24 cellular contexts compared by ENCODE assay signal in genomic region chr3:65516998-65517397, GRCh38.
DNase-seq lines count a peak whose midpoint lies in the region; ATAC-seq and TF ChIP-seq lines count a peak whose summit lies in the region.
"Had no signal": no experiment of that assay in that cellular context is flagged by ENCODE, and none has a peak within 500 bp of the region (broad histone marks: within the 10 kb centered on the region; RNA-seq: fewer than 3 reads in every experiment).

No MANE protein-coding gene starts in this region.

- CTCF ChIA-PET in WTC11 (lab: Charles Lee), result interaction anchor here (0.6 kb wide), 1 partner anchor 43 kb away, joined by 5 read pairs; no protein-coding TSS in a partner anchor

- no peak overlapping the region for H2AFZ ChIP-seq in osteoblast (ENCODE audit: low read length)

- H3K4me1 ChIP-seq in BLaER1 treated with 17β-estradiol and CSF1 and Interleukin-3, amounts not matched to agents 10 nM and 100 nM, result peaks cover 0 to 52% (median 48%) of the 10 kb centered on the region in 10 experiments; a peak in 16 of 20 replicates
- H3K4me1 ChIP-seq in osteoblast (ENCODE audit: insufficient read depth, low read length), result no peaks in the 10 kb centered on the region

- peaks cover 8% of the 10 kb centered on the region for H3K9me3 Mint-ChIP-seq in WTC11

- H3K4me3 ChIP-seq in BLaER1 treated with 17β-estradiol and CSF1 and Interleukin-3, amounts not matched to agents 10 nM and 100 nM, result no peak overlapping the region; a peak in 1 of 20 replicates
- H3K4me3 ChIP-seq in osteoblast (ENCODE audit: insufficient read depth, low read length), result no peak overlapping the region
- H3K4me3 ChIP-seq: GM12878 had no signal

- peak overlapping the region in 3 of 11 experiments; percentile 28 to 53 (median 45); a peak in 2 of 22 replicates for H3K27ac ChIP-seq in BLaER1 treated with 17β-estradiol and CSF1 and Interleukin-3, amounts not matched to agents 10 nM and 100 nM
- H3K27ac ChIP-seq in osteoblast (ENCODE audit: low read depth, low read length), result no peak overlapping the region

- H3K27me3 Mint-ChIP-seq in WTC11 (ENCODE audit: low read depth), result no peaks in the 10 kb centered on the region
- H3K27me3 Mint-ChIP-seq: CD4-positive, alpha-beta memory T cell; CD4-positive, CD25-positive, alpha-beta regulatory T cell; CD8-positive, alpha-beta memory T cell had no signal

- H4K20me1 ChIP-seq in BLaER1 treated with 17β-estradiol and CSF1 and Interleukin-3, amounts not matched to agents 10 nM and 100 nM, result no peaks in the 10 kb centered on the region
- H4K20me1 ChIP-seq in osteoblast (ENCODE audit: insufficient read depth, low read length), result peaks cover 33% of the 10 kb centered on the region

- H3K27me3 ChIP-seq in BLaER1 treated with 17β-estradiol and CSF1 and Interleukin-3, amounts not matched to agents 10 nM and 100 nM, result no peaks in the 10 kb centered on the region
- H3K27me3 ChIP-seq in osteoblast (ENCODE audit: insufficient read depth, low read length), result no peaks in the 10 kb centered on the region
- H3K27me3 ChIP-seq: BE2C had no signal

- H3K4me2 ChIP-seq in BLaER1 treated with 17β-estradiol and CSF1 and Interleukin-3, amounts not matched to agents 10 nM and 100 nM, result peak overlapping the region in 6 of 11 experiments; percentile 63 to 78 (median 70); a peak in 11 of 22 replicates
- H3K4me2 ChIP-seq in osteoblast (ENCODE audit: insufficient read depth, low read length), result no peak overlapping the region

- POLR2A ChIA-PET in WTC11 (lab: Charles Lee), result no interaction called here

- no peak for TF ChIP-seq CTCF in WTC11 (IDR thresholded peaks at IDR 0.05)
- TF ChIP-seq CTCF in osteoblast (IDR thresholded peaks at IDR 0.05; ENCODE audit: extremely low read depth, low read depth, low read length), result no peak

- H3K9ac ChIP-seq in BLaER1 treated with 17β-estradiol and CSF1 and Interleukin-3, amounts not matched to agents 10 nM and 100 nM, result 0 out of 22 replicates have a peak overlapping the region, but pooled peaks of 2 of the 11 experiments have one; percentile 2 to 57

- H3K36me3 ChIP-seq in BLaER1 treated with 17β-estradiol and CSF1 and Interleukin-3, amounts not matched to agents 10 nM and 100 nM, result peaks cover 0 to 11% (median 0%) of the 10 kb centered on the region in 11 experiments; a peak in 3 of 22 replicates
- H3K36me3 ChIP-seq in osteoblast (ENCODE audit: insufficient read depth, low read length), result no peaks in the 10 kb centered on the region
- H3K36me3 ChIP-seq: BE2C had no signal

- ATAC-seq in WTC11 (no peak), GM19463 (IDR thresholded peaks at IDR 0.05; ENCODE audit: unreplicated experiment) (no peak)
- ATAC-seq: GM12878 had no signal

- peaks cover 14% of the 10 kb centered on the region for H3K36me3 Mint-ChIP-seq in WTC11
- H3K36me3 Mint-ChIP-seq: CD14-positive monocyte; CD4-positive, alpha-beta memory T cell; CD4-positive, CD25-positive, alpha-beta regulatory T cell; CD8-positive, alpha-beta memory T cell had no signal

- peaks cover 28% of the 10 kb centered on the region for H3K4me1 Mint-ChIP-seq in WTC11
- H3K4me1 Mint-ChIP-seq: CD14-positive monocyte; CD4-positive, CD25-positive, alpha-beta regulatory T cell; CD8-positive, alpha-beta memory T cell had no signal

- no peak overlapping the region for H3K27ac Mint-ChIP-seq in WTC11
- H3K27ac Mint-ChIP-seq: CD14-positive monocyte; CD4-positive, alpha-beta memory T cell; CD4-positive, CD25-positive, alpha-beta regulatory T cell; CD8-positive, alpha-beta memory T cell had no signal

- peaks cover 12% of the 10 kb centered on the region for H3K79me2 ChIP-seq in osteoblast (ENCODE audit: insufficient read depth, low read length)

- no peak overlapping the region for H3K4me3 Mint-ChIP-seq in WTC11
- H3K4me3 Mint-ChIP-seq: CD14-positive monocyte; CD4-positive, alpha-beta memory T cell; CD4-positive, CD25-positive, alpha-beta regulatory T cell; CD8-positive, alpha-beta memory T cell had no signal

- H3K9me3 ChIP-seq in BLaER1 treated with 17β-estradiol and CSF1 and Interleukin-3, amounts not matched to agents 10 nM and 100 nM (replicated peaks in 1 of 11), result peaks cover 0 to 22% (median 17%) of the 10 kb centered on the region in 11 experiments; a peak in 20 of 22 replicates
- no peaks in the 10 kb centered on the region for H3K9me3 ChIP-seq in osteoblast (ENCODE audit: low read depth, low read length)
- H3K9me3 ChIP-seq: BE2C had no signal

- DNase-seq in WTC11 (ENCODE audit: low spot score) (no peak), osteoblast (ENCODE audit: insufficient read length, low spot score, missing footprints) (peak; percentile 53), activated gamma-delta T cell treated with Interleukin-2 at 50 U/mL for 16 hours (no peak), SIG-M5 treated with dmso at 0.1 percent for 504 hours (lab: John Stamatoyannopoulos, UW; ENCODE audit: unreplicated experiment) (no peak), NCI-H510A (lab: John Stamatoyannopoulos, UW) (no peak)
- DNase-seq: 8988T; ACHN; BE2C; C1 segment of cervical spinal cord; CD4-positive, alpha-beta memory T cell; CD4-positive, CD25-positive, alpha-beta regulatory T cell; CD8-positive, alpha-beta memory T cell; COR-L47; DMS 273 treated with DMSO at 0.1 percent for 48 hours; DMS153; DMS53; DMS79; DND-41; EL; GDM1 had no signal

TF ChIP-seq in WTC11, 78 proteins besides CTCF, POLR2A, EP300 and RAD21:
- TF ChIP-seq AFF4 (CRISPR knock-in tag; IDR thresholded peaks at IDR 0.05; ENCODE audit: borderline replicate concordance), result no peak
- TF ChIP-seq GTF2I (CRISPR knock-in tag; conservative IDR thresholded peaks at IDR 0.05), result 0 out of 2 replicates have a peak, but pooled peaks have one; percentile 12
